In genomic region chr22:21026783-21027692, GRCh38 we compare ENCODE assay signal across 1 cellular context.
TF ChIP-seq lines count a peak whose summit lies in the region.

No MANE protein-coding gene starts in this region.

TF ChIP-seq in SK-N-SH treated with all-trans-retinoic acid at 6 μM for 48 hours, 23 proteins besides CTCF, POLR2A, EP300 and RAD21 (continued from another document):
- no peak for TF ChIP-seq POU6F1 (CRISPR knock-in tag; IDR thresholded peaks at IDR 0.05; ENCODE audit: borderline replicate concordance, low read depth)
- TF ChIP-seq ZNF70 (CRISPR knock-in tag; IDR thresholded peaks at IDR 0.05): no peak
- TF ChIP-seq ISL1 (CRISPR knock-in tag; IDR thresholded peaks at IDR 0.05): no peak
- TF ChIP-seq, protein P1, sequence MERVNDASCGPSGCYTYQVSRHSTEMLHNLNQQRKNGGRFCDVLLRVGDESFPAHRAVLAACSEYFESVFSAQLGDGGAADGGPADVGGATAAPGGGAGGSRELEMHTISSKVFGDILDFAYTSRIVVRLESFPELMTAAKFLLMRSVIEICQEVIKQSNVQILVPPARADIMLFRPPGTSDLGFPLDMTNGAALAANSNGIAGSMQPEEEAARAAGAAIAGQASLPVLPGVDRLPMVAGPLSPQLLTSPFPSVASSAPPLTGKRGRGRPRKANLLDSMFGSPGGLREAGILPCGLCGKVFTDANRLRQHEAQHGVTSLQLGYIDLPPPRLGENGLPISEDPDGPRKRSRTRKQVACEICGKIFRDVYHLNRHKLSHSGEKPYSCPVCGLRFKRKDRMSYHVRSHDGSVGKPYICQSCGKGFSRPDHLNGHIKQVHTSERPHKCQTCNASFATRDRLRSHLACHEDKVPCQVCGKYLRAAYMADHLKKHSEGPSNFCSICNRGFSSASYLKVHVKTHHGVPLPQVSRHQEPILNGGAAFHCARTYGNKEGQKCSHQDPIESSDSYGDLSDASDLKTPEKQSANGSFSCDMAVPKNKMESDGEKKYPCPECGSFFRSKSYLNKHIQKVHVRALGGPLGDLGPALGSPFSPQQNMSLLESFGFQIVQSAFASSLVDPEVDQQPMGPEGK (CRISPR knock-in tag; IDR thresholded peaks at IDR 0.05; ENCODE audit: borderline replicate concordance): no peak
- no peak for TF ChIP-seq TSHZ2 (CRISPR knock-in tag; IDR thresholded peaks at IDR 0.05)
- no peak for TF ChIP-seq TOX (CRISPR knock-in tag; IDR thresholded peaks at IDR 0.05; ENCODE audit: borderline replicate concordance)
- TF ChIP-seq OSR1 (CRISPR knock-in tag; IDR thresholded peaks at IDR 0.05): no peak
- TF ChIP-seq SNAI2 (CRISPR knock-in tag; IDR thresholded peaks at IDR 0.05): no peak
